In the genomic region with DNA sequence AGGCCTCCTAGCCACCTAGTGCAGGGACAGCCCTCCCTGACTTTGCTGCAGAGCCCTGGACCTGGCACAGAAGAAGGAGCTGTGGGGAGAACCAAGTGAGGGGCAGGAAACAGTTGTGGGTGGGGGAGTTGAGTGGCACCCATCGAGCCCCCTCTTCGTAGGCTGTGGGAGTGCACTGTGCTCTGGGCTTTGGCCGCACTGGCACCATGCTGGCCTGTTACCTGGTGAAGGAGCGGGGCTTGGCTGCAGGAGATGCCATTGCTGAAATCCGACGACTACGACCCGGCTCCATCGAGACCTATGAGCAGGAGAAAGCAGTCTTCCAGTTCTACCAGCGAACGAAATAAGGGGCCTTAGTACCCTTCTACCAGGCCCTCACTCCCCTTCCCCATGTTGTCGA, we compare ENCODE assay signal across 1 cellular context.
TF ChIP-seq lines count a peak whose summit lies in the region.

No MANE protein-coding gene starts in this region.

TF ChIP-seq in GM23338, 12 proteins besides CTCF, POLR2A, EP300 and RAD21:
- TF ChIP-seq, protein P1, sequence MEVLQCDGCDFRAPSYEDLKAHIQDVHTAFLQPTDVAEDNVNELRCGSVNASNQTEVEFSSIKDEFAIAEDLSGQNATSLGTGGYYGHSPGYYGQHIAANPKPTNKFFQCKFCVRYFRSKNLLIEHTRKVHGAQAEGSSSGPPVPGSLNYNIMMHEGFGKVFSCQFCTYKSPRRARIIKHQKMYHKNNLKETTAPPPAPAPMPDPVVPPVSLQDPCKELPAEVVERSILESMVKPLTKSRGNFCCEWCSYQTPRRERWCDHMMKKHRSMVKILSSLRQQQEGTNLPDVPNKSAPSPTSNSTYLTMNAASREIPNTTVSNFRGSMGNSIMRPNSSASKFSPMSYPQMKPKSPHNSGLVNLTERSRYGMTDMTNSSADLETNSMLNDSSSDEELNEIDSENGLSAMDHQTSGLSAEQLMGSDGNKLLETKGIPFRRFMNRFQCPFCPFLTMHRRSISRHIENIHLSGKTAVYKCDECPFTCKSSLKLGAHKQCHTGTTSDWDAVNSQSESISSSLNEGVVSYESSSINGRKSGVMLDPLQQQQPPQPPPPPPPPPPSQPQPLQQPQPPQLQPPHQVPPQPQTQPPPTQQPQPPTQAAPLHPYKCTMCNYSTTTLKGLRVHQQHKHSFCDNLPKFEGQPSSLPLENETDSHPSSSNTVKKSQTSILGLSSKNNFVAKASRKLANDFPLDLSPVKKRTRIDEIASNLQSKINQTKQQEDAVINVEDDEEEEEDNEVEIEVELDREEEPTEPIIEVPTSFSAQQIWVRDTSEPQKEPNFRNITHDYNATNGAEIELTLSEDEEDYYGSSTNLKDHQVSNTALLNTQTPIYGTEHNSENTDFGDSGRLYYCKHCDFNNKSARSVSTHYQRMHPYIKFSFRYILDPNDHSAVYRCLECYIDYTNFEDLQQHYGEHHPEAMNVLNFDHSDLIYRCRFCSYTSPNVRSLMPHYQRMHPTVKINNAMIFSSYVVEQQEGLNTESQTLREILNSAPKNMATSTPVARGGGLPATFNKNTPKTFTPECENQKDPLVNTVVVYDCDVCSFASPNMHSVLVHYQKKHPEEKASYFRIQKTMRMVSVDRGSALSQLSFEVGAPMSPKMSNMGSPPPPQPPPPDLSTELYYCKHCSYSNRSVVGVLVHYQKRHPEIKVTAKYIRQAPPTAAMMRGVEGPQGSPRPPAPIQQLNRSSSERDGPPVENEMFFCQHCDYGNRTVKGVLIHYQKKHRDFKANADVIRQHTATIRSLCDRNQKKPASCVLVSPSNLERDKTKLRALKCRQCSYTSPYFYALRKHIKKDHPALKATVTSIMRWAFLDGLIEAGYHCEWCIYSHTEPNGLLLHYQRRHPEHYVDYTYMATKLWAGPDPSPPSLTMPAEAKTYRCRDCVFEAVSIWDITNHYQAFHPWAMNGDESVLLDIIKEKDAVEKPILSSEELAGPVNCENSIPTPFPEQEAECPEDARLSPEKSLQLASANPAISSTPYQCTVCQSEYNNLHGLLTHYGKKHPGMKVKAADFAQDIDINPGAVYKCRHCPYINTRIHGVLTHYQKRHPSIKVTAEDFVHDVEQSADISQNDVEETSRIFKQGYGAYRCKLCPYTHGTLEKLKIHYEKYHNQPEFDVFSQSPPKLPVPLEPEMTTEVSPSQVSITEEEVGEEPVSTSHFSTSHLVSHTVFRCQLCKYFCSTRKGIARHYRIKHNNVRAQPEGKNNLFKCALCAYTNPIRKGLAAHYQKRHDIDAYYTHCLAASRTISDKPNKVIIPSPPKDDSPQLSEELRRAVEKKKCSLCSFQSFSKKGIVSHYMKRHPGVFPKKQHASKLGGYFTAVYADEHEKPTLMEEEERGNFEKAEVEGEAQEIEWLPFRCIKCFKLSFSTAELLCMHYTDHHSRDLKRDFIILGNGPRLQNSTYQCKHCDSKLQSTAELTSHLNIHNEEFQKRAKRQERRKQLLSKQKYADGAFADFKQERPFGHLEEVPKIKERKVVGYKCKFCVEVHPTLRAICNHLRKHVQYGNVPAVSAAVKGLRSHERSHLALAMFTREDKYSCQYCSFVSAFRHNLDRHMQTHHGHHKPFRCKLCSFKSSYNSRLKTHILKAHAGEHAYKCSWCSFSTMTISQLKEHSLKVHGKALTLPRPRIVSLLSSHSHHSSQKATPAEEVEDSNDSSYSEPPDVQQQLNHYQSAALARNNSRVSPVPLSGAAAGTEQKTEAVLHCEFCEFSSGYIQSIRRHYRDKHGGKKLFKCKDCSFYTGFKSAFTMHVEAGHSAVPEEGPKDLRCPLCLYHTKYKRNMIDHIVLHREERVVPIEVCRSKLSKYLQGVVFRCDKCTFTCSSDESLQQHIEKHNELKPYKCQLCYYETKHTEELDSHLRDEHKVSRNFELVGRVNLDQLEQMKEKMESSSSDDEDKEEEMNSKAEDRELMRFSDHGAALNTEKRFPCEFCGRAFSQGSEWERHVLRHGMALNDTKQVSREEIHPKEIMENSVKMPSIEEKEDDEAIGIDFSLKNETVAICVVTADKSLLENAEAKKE (CRISPR knock-in tag; IDR thresholded peaks at IDR 0.05), result no peak
- TF ChIP-seq STAT1 (IDR thresholded peaks at IDR 0.05; ENCODE audit: unreplicated experiment) (no peak), JUNB (IDR thresholded peaks at IDR 0.05; ENCODE audit: unreplicated experiment) (no peak), ZNF331 (CRISPR knock-in tag; IDR thresholded peaks at IDR 0.05; ENCODE audit: low read depth) (no peak), EZH2 (IDR thresholded peaks at IDR 0.05; ENCODE audit: low read depth, unreplicated experiment) (no peak), ZNF114 (CRISPR knock-in tag; IDR thresholded peaks at IDR 0.05) (no peak), EZH2phosphoT487 (IDR thresholded peaks at IDR 0.05; ENCODE audit: unreplicated experiment) (no peak), CREB1 (CRISPR knock-in tag; IDR thresholded peaks at IDR 0.05; ENCODE audit: low read depth) (no peak), POLR2AphosphoS5 (IDR thresholded peaks at IDR 0.05; ENCODE audit: low read depth) (no peak)
- TF ChIP-seq, protein P2, sequence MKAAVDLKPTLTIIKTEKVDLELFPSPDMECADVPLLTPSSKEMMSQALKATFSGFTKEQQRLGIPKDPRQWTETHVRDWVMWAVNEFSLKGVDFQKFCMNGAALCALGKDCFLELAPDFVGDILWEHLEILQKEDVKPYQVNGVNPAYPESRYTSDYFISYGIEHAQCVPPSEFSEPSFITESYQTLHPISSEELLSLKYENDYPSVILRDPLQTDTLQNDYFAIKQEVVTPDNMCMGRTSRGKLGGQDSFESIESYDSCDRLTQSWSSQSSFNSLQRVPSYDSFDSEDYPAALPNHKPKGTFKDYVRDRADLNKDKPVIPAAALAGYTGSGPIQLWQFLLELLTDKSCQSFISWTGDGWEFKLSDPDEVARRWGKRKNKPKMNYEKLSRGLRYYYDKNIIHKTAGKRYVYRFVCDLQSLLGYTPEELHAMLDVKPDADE (IDR thresholded peaks at IDR 0.05), result no peak
- TF ChIP-seq, protein P3, sequence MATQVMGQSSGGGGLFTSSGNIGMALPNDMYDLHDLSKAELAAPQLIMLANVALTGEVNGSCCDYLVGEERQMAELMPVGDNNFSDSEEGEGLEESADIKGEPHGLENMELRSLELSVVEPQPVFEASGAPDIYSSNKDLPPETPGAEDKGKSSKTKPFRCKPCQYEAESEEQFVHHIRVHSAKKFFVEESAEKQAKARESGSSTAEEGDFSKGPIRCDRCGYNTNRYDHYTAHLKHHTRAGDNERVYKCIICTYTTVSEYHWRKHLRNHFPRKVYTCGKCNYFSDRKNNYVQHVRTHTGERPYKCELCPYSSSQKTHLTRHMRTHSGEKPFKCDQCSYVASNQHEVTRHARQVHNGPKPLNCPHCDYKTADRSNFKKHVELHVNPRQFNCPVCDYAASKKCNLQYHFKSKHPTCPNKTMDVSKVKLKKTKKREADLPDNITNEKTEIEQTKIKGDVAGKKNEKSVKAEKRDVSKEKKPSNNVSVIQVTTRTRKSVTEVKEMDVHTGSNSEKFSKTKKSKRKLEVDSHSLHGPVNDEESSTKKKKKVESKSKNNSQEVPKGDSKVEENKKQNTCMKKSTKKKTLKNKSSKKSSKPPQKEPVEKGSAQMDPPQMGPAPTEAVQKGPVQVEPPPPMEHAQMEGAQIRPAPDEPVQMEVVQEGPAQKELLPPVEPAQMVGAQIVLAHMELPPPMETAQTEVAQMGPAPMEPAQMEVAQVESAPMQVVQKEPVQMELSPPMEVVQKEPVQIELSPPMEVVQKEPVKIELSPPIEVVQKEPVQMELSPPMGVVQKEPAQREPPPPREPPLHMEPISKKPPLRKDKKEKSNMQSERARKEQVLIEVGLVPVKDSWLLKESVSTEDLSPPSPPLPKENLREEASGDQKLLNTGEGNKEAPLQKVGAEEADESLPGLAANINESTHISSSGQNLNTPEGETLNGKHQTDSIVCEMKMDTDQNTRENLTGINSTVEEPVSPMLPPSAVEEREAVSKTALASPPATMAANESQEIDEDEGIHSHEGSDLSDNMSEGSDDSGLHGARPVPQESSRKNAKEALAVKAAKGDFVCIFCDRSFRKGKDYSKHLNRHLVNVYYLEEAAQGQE (IDR thresholded peaks at IDR 0.05; ENCODE audit: unreplicated experiment), result no peak
